19 cellular contexts compared by ENCODE assay signal in genomic region chr22:40285508-40285907, GRCh38.
A peak's percentile ranks its signal among the peaks of the same experiment; 100 is the strongest.
DNase-seq lines count a peak whose midpoint lies in the region; ATAC-seq and TF ChIP-seq lines count a peak whose summit lies in the region.
"Had no signal": no experiment of that assay in that cellular context is flagged by ENCODE, and none has a peak within 500 bp of the region (broad histone marks: within the 10 kb centered on the region; RNA-seq: fewer than 3 reads in every experiment).

No MANE protein-coding gene starts in this region.

- no peak for TF ChIP-seq CTCF in natural killer cell (IDR thresholded peaks at IDR 0.05)

- peak overlapping the region; percentile 34 for H3K27ac Mint-ChIP-seq in T-helper 2 cell treated with Interferon-gamma antibody and Interleukin-4, amounts not matched to agents 5 μg/mL and 100 μg/mL, for 36 hours
- H3K27ac Mint-ChIP-seq in activated naive CD8-positive, alpha-beta T cell treated with anti-CD3 and anti-CD28 coated beads, Interleukin-2, amount 50 U/mL, for 24 hours, result peak overlapping the region; percentile 8
- peak overlapping the region; percentile 96 for H3K27ac Mint-ChIP-seq in stimulated activated effector memory CD8-positive, alpha-beta T cell treated with anti-CD3 and anti-CD28 coated beads, Interleukin-12 subunit alpha, Interleukin-12 subunit beta, amount 100 ng/mL, for 72 hours
- H3K27ac Mint-ChIP-seq in natural killer cell, result no peak overlapping the region
- H3K27ac Mint-ChIP-seq: activated B cell treated with CpG ODN at 0.5 μM for 24 hours had no signal

- H3K4me3 Mint-ChIP-seq in T-helper 2 cell treated with Interferon-gamma antibody and Interleukin-4, amounts not matched to agents 5 μg/mL and 100 μg/mL, for 36 hours, result no peak overlapping the region
- H3K4me3 Mint-ChIP-seq in activated naive CD8-positive, alpha-beta T cell treated with anti-CD3 and anti-CD28 coated beads, Interleukin-2, amount 50 U/mL, for 24 hours, result no peak overlapping the region
- no peak overlapping the region for H3K4me3 Mint-ChIP-seq in stimulated activated effector memory CD8-positive, alpha-beta T cell treated with anti-CD3 and anti-CD28 coated beads, Interleukin-12 subunit alpha, Interleukin-12 subunit beta, amount 100 ng/mL, for 72 hours
- H3K4me3 Mint-ChIP-seq in natural killer cell, result no peak overlapping the region
- H3K4me3 Mint-ChIP-seq: activated B cell treated with CpG ODN at 0.5 μM for 24 hours had no signal

- no peak for ATAC-seq in activated naive CD8-positive, alpha-beta T cell treated with anti-CD3 and anti-CD28 coated beads, Interleukin-2, amount 50 U/mL, for 24 hours
- peak; percentile 17 for ATAC-seq in stimulated activated effector memory CD8-positive, alpha-beta T cell treated with anti-CD3 and anti-CD28 coated beads, Interleukin-12 subunit alpha, Interleukin-12 subunit beta, amount 100 ng/mL, for 72 hours
- ATAC-seq in natural killer cell, result no peak
- ATAC-seq: left ventricle myocardium superior had no signal

- H3K9me3 Mint-ChIP-seq in T-helper 2 cell treated with Interferon-gamma antibody and Interleukin-4, amounts not matched to agents 5 μg/mL and 100 μg/mL, for 36 hours, result no peaks in the 10 kb centered on the region
- no peaks in the 10 kb centered on the region for H3K9me3 Mint-ChIP-seq in activated naive CD8-positive, alpha-beta T cell treated with anti-CD3 and anti-CD28 coated beads, Interleukin-2, amount 50 U/mL, for 24 hours
- H3K9me3 Mint-ChIP-seq in stimulated activated effector memory CD8-positive, alpha-beta T cell treated with anti-CD3 and anti-CD28 coated beads, Interleukin-12 subunit alpha, Interleukin-12 subunit beta, amount 100 ng/mL, for 72 hours, result no peaks in the 10 kb centered on the region
- H3K9me3 Mint-ChIP-seq in natural killer cell, result no peaks in the 10 kb centered on the region
- H3K9me3 Mint-ChIP-seq: activated B cell treated with CpG ODN at 0.5 μM for 24 hours had no signal

- intact Hi-C loops in natural killer cell (cut with micrococcal nuclease), result loop anchor here (5.0 kb wide), 1 partner anchor 228 kb away; no protein-coding TSS in a partner anchor

- no peak for TF ChIP-seq POLR2A in erythroblast (IDR thresholded peaks at IDR 0.05; ENCODE audit: low read length)

- no peaks in the 10 kb centered on the region for H3K27me3 Mint-ChIP-seq in T-helper 2 cell treated with Interferon-gamma antibody and Interleukin-4, amounts not matched to agents 5 μg/mL and 100 μg/mL, for 36 hours (ENCODE audit: low read depth)
- H3K27me3 Mint-ChIP-seq in activated naive CD8-positive, alpha-beta T cell treated with anti-CD3 and anti-CD28 coated beads, Interleukin-2, amount 50 U/mL, for 24 hours, result no peaks in the 10 kb centered on the region
- H3K27me3 Mint-ChIP-seq in natural killer cell (ENCODE audit: low read depth in 2 of 2), result no peaks in the 10 kb centered on the region
- H3K27me3 Mint-ChIP-seq: activated B cell treated with CpG ODN at 0.5 μM for 24 hours had no signal

- peaks cover 45% of the 10 kb centered on the region for H3K4me1 Mint-ChIP-seq in T-helper 2 cell treated with Interferon-gamma antibody and Interleukin-4, amounts not matched to agents 5 μg/mL and 100 μg/mL, for 36 hours (ENCODE audit: low read depth)
- peaks cover 48% of the 10 kb centered on the region for H3K4me1 Mint-ChIP-seq in activated naive CD8-positive, alpha-beta T cell treated with anti-CD3 and anti-CD28 coated beads, Interleukin-2, amount 50 U/mL, for 24 hours
- H3K4me1 Mint-ChIP-seq in stimulated activated effector memory CD8-positive, alpha-beta T cell treated with anti-CD3 and anti-CD28 coated beads, Interleukin-12 subunit alpha, Interleukin-12 subunit beta, amount 100 ng/mL, for 72 hours, result peaks cover 41% of the 10 kb centered on the region
- H3K4me1 Mint-ChIP-seq in natural killer cell, result peaks cover 19 to 23% of the 10 kb centered on the region in 2 donors

- DNase-seq in stimulated activated CD4-positive, alpha-beta T cell treated with anti-CD3 and anti-CD28 coated beads, Interleukin-15, amount 100 ng/mL, for 24 hours, result peak; percentile 39
- no peak for DNase-seq in stimulated activated CD4-positive, alpha-beta T cell treated with anti-CD3 and anti-CD28 coated beads, Interleukin-1b, Interleukin-23, amount 100 ng/mL, for 48 hours
- DNase-seq in T-helper 2 cell treated with Interferon-gamma antibody and Interleukin-4, amounts not matched to agents 5 μg/mL and 100 μg/mL, for 36 hours (ENCODE audit: low spot score), result peak; percentile 42
- no peak for DNase-seq in activated naive CD8-positive, alpha-beta T cell treated with anti-CD3 and anti-CD28 coated beads, Interleukin-2, amount 50 U/mL, for 24 hours
- DNase-seq in stimulated activated effector memory CD8-positive, alpha-beta T cell treated with anti-CD3 and anti-CD28 coated beads, Interleukin-12 subunit alpha, Interleukin-12 subunit beta, amount 100 ng/mL, for 72 hours (ENCODE audit: low spot score in 2 of 2), result no peak
- DNase-seq in AG08395 (ENCODE audit: low spot score) (no peak), erythroblast (lab: John Stamatoyannopoulos, UW) (no peak), natural killer cell (no peak)
- DNase-seq: activated B cell treated with CpG ODN at 0.5 μM for 24 hours, brain microvascular endothelial cell, C1 segment of cervical spinal cord, KG1, left ventricle myocardium superior, MG63, NCI-H2029 treated with DMSO at 0.1 percent for 48 hours, NCI-H2227 treated with DMSO at 0.1 percent for 48 hours, NCI-H526 treated with DMSO at 0.1 percent for 48 hours, SIG-M5, SW 1271 had no signal

- H3K36me3 Mint-ChIP-seq in T-helper 2 cell treated with Interferon-gamma antibody and Interleukin-4, amounts not matched to agents 5 μg/mL and 100 μg/mL, for 36 hours (ENCODE audit: low read depth), result peaks cover 52% of the 10 kb centered on the region
- peaks cover 42% of the 10 kb centered on the region for H3K36me3 Mint-ChIP-seq in activated naive CD8-positive, alpha-beta T cell treated with anti-CD3 and anti-CD28 coated beads, Interleukin-2, amount 50 U/mL, for 24 hours (ENCODE audit: low read depth)
- H3K36me3 Mint-ChIP-seq in stimulated activated effector memory CD8-positive, alpha-beta T cell treated with anti-CD3 and anti-CD28 coated beads, Interleukin-12 subunit alpha, Interleukin-12 subunit beta, amount 100 ng/mL, for 72 hours, result peaks cover 68% of the 10 kb centered on the region
- peaks cover 13% of the 10 kb centered on the region for H3K36me3 Mint-ChIP-seq in natural killer cell

Comparison
In these comparisons a context has a peak if more than half of its experiments do, and no peak if none do; other contexts are left out.
1. DNase-seq: peak in stimulated activated CD4-positive, alpha-beta T cell treated with anti-CD3 and anti-CD28 coated beads, Interleukin-15, amount 100 ng/mL, for 24 hours (single experiment) and T-helper 2 cell treated with Interferon-gamma antibody and Interleukin-4, amounts not matched to agents 5 μg/mL and 100 μg/mL, for 36 hours (single experiment); none in stimulated activated CD4-positive, alpha-beta T cell treated with anti-CD3 and anti-CD28 coated beads, Interleukin-1b, Interleukin-23, amount 100 ng/mL, for 48 hours (single experiment), activated naive CD8-positive, alpha-beta T cell treated with anti-CD3 and anti-CD28 coated beads, Interleukin-2, amount 50 U/mL, for 24 hours (single experiment), stimulated activated effector memory CD8-positive, alpha-beta T cell treated with anti-CD3 and anti-CD28 coated beads, Interleukin-12 subunit alpha, Interleukin-12 subunit beta, amount 100 ng/mL, for 72 hours (0 of 2), AG08395 (single experiment), erythroblast (0 of 2) and natural killer cell (single experiment).
2. H3K27ac Mint-ChIP-seq: peak in T-helper 2 cell treated with Interferon-gamma antibody and Interleukin-4, amounts not matched to agents 5 μg/mL and 100 μg/mL, for 36 hours (single experiment), activated naive CD8-positive, alpha-beta T cell treated with anti-CD3 and anti-CD28 coated beads, Interleukin-2, amount 50 U/mL, for 24 hours (single experiment) and stimulated activated effector memory CD8-positive, alpha-beta T cell treated with anti-CD3 and anti-CD28 coated beads, Interleukin-12 subunit alpha, Interleukin-12 subunit beta, amount 100 ng/mL, for 72 hours (single experiment); none in natural killer cell (0 of 2).